ENCODE assay signal across 23 cellular contexts in genomic region chr3:126211569-126211968, GRCh38. TPM values are rescaled to one million over a fixed set of nuclear protein-coding genes. Genes with fewer than 3 reads are reported as not detected.
A peak's percentile ranks its signal among the peaks of the same experiment; 100 is the strongest.
DNase-seq lines count a peak whose midpoint lies in the region; TF ChIP-seq lines count a peak whose summit lies in the region.
"Had no signal": no experiment of that assay in that cellular context is flagged by ENCODE, and none has a peak within 500 bp of the region (broad histone marks: within the 10 kb centered on the region; RNA-seq: fewer than 3 reads in every experiment).

No MANE protein-coding gene starts in this region.

- no peak overlapping the region for H3T11ph ChIP-seq in H9 (ENCODE audit: low read length)

- H4K8ac ChIP-seq in H9 (replicated peaks; ENCODE audit: insufficient read length, low read depth, low read length): no peak overlapping the region
- H4K8ac ChIP-seq in neuronal stem cell (ENCODE audit: low read depth, low read length): no peak overlapping the region

- H3K4ac ChIP-seq in H9 (ENCODE audit: low read depth, low read length) (no peak overlapping the region), neuronal stem cell (ENCODE audit: low read length) (no peak overlapping the region)

- intact Hi-C loops in Caco-2 (cut with micrococcal nuclease; ENCODE audit: unreplicated experiment): loop anchor here (10.0 kb wide), 1 partner anchor 77 kb away; no protein-coding TSS in a partner anchor
- intact Hi-C loops in esophagus squamous epithelium (cut with DNase I): no loop called here

- H3K23ac ChIP-seq in H9 (ENCODE audit: insufficient read length, low read depth, low read length) (no peak overlapping the region), neuronal stem cell (ENCODE audit: low read depth, low read length, poor library complexity) (no peak overlapping the region)

- H3K18ac ChIP-seq in H9 (ENCODE audit: insufficient read length, low read depth, low read length) (no peak overlapping the region), neuronal stem cell (ENCODE audit: low read length) (peak overlapping the region; percentile 24)

- peaks cover 2% of the 10 kb centered on the region for H3K27me3 Mint-ChIP-seq in Caco-2 (ENCODE audit: insufficient read depth, unreplicated experiment)
- H3K27me3 Mint-ChIP-seq in H9 (ENCODE audit: low read depth): peaks cover 74% of the 10 kb centered on the region
- peaks cover 72% of the 10 kb centered on the region for H3K27me3 Mint-ChIP-seq in activated naive CD4-positive, alpha-beta T cell treated with anti-CD3 and anti-CD28 coated beads, Interleukin-2, amount 10 ng/mL, durations not matched to agents 7 days and 5 days

- H2BK20ac ChIP-seq in H9 (ENCODE audit: low read depth, low read length, poor library complexity, severe bottlenecking): no peak overlapping the region

- BruUV-seq in Caco-2 (replicated peaks; lab: Mats Ljungman, UMichigan): no TSS peak

- H3K79me1 ChIP-seq in H9 (ENCODE audit: insufficient read depth, low read depth, low read length, poor library complexity, severe bottlenecking) (no peaks in the 10 kb centered on the region), neuronal stem cell (ENCODE audit: low read depth, low read length) (no peaks in the 10 kb centered on the region)

- H3K27ac ChIP-seq in H9 (ENCODE audit: insufficient read length, low read depth, low read length) (no peak overlapping the region), neuronal stem cell (replicated peaks; ENCODE audit: low read length) (no peak overlapping the region), esophagus squamous epithelium (no peak overlapping the region)
- H3K27ac ChIP-seq: neutrophil had no signal

- no peak overlapping the region for H2BK12ac ChIP-seq in H9 (ENCODE audit: insufficient read length, low read depth, low read length)
- H2BK12ac ChIP-seq in neuronal stem cell (ENCODE audit: low read length): no peak overlapping the region

- H3K27ac Mint-ChIP-seq in Caco-2 (ENCODE audit: unreplicated experiment) (no peak overlapping the region), H9 (no peak overlapping the region)
- H3K27ac Mint-ChIP-seq in activated naive CD4-positive, alpha-beta T cell treated with anti-CD3 and anti-CD28 coated beads, Interleukin-2, amount 10 ng/mL, durations not matched to agents 7 days and 5 days: no peak overlapping the region
- H3K27ac Mint-ChIP-seq: activated naive CD4-positive, alpha-beta T cell treated with anti-CD3 and anti-CD28 coated beads, Interleukin-2, amount 50 U/mL, for 72 hours; activated T-helper 1 cell treated with anti-CD3 and anti-CD28 coated beads, Interleukin-12 subunit alpha, Interleukin-12 subunit beta, Interleukin-2, Interleukin-4 antibody, amounts not matched to agents 30 ng/mL and 10 ng/mL and 1 ng/mL, durations not matched to agents 14 hours and 24 hours and 36 hours; WTC11 had no signal

- H3K9ac ChIP-seq in H9 (ENCODE audit: extremely low read depth, insufficient read length, low read length): no peak overlapping the region
- no peak overlapping the region for H3K9ac ChIP-seq in neuronal stem cell (ENCODE audit: low read depth, low read length, poor library complexity)

- H2BK120ac ChIP-seq in H9 (ENCODE audit: low read depth, low read length, poor library complexity, severe bottlenecking) (no peak overlapping the region), neuronal stem cell (ENCODE audit: low read depth, low read length) (no peak overlapping the region)

- CTCF ChIA-PET in Caco-2 (lab: Charles Lee): no interaction called here
- CTCF ChIA-PET in activated naive CD4-positive, alpha-beta T cell treated with anti-CD3 and anti-CD28 coated beads, Interleukin-2, amount 10 ng/mL, durations not matched to agents 7 days and 5 days (lab: Charles Lee): no interaction called here

- POLR2A ChIA-PET in Caco-2 (lab: Charles Lee): interaction anchor here (0.6 kb wide), 1 partner anchor 1207 kb away, joined by 9 read pairs; no protein-coding TSS in a partner anchor

- TF ChIP-seq POLR2A in esophagus squamous epithelium (IDR thresholded peaks at IDR 0.05): no peak

- no peak overlapping the region for H3K4me3 ChIP-seq in Caco-2 (ENCODE audit: low read depth, low read length)
- no peak overlapping the region for H3K4me3 ChIP-seq in choroid plexus epithelial cell (ENCODE audit: low read depth, low read length)
- no peak overlapping the region for H3K4me3 ChIP-seq in neuronal stem cell (ENCODE audit: low read length in 2 of 2)
- H3K4me3 ChIP-seq in H7 (ENCODE audit: insufficient read depth, low read depth, low read length): no peak overlapping the region
- H3K4me3 ChIP-seq in esophagus squamous epithelium: no peak overlapping the region
- H3K4me3 ChIP-seq: ascending aorta, mucosa of descending colon had no signal

- H3K4me1 ChIP-seq in Caco-2 (peaks cover 3% of the 10 kb centered on the region; the same call in 1 of the 2 replicates), H9 (ENCODE audit: insufficient read depth, low read length) (no peaks in the 10 kb centered on the region; the same call in 1 of the 2 replicates), neuronal stem cell (ENCODE audit: control insufficient read depth in 2 of 2, insufficient read depth in 1 of 2, low read depth in 1 of 2, low read length in 2 of 2) (peaks cover 4 to 6% of the 10 kb centered on the region in 2 donors), esophagus squamous epithelium (peaks cover 12 to 41% (median 15%) of the 10 kb centered on the region in 3 donors)

- H3K4me2 ChIP-seq in H9 (ENCODE audit: insufficient read depth, insufficient read length, low read length): no peak overlapping the region
- H3K4me2 ChIP-seq in neuronal stem cell (ENCODE audit: insufficient read depth, low read length, poor library complexity, severe bottlenecking): no peak overlapping the region

- H3K23me2 ChIP-seq in H9 (ENCODE audit: insufficient read length, low read depth, low read length, poor library complexity, severe bottlenecking): peaks cover 8% of the 10 kb centered on the region

- H2AFZ ChIP-seq in H9 (ENCODE audit: low read length) (no peak overlapping the region), neuronal stem cell (ENCODE audit: low read length) (no peak overlapping the region)

- H3K36me3 ChIP-seq in Caco-2 (ENCODE audit: control insufficient read depth, insufficient read depth, low read length): no peaks in the 10 kb centered on the region
- no peaks in the 10 kb centered on the region for H3K36me3 ChIP-seq in neuronal stem cell (replicated peaks in 1 of 2; ENCODE audit: control insufficient read depth in 2 of 2, insufficient read depth in 2 of 2, low read length in 2 of 2)
- H3K36me3 ChIP-seq in H7 (replicated peaks; ENCODE audit: control insufficient read depth, insufficient read depth, low read length): no peaks in the 10 kb centered on the region
- H3K36me3 ChIP-seq in esophagus squamous epithelium: no peaks in the 10 kb centered on the region
- H3K36me3 ChIP-seq: ascending aorta, neutrophil had no signal

- H3K36me3 Mint-ChIP-seq in Caco-2 (ENCODE audit: insufficient read depth, unreplicated experiment) (no peaks in the 10 kb centered on the region), H9 (ENCODE audit: insufficient read depth in 1 of 3, low read depth in 3 of 3) (peaks cover 0 to 3% (median 0%) of the 10 kb centered on the region in 3 experiments; a peak in 2 of 7 replicates)
- H3K36me3 Mint-ChIP-seq in activated naive CD4-positive, alpha-beta T cell treated with anti-CD3 and anti-CD28 coated beads, Interleukin-2, amount 10 ng/mL, durations not matched to agents 7 days and 5 days: no peaks in the 10 kb centered on the region
- H3K36me3 Mint-ChIP-seq: activated naive CD4-positive, alpha-beta T cell treated with anti-CD3 and anti-CD28 coated beads, Interleukin-2, amount 50 U/mL, for 72 hours; WTC11 had no signal

- peak overlapping the region; percentile 81 for H3K4me3 Mint-ChIP-seq in Caco-2 (ENCODE audit: unreplicated experiment)
- peak overlapping the region; percentile 22 to 62; a peak in 2 of 5 replicates for H3K4me3 Mint-ChIP-seq in H9
- no peak overlapping the region for H3K4me3 Mint-ChIP-seq in activated naive CD4-positive, alpha-beta T cell treated with anti-CD3 and anti-CD28 coated beads, Interleukin-2, amount 10 ng/mL, durations not matched to agents 7 days and 5 days
- H3K4me3 Mint-ChIP-seq: activated T-helper 1 cell treated with anti-CD3 and anti-CD28 coated beads, Interleukin-12 subunit alpha, Interleukin-12 subunit beta, Interleukin-2, Interleukin-4 antibody, amounts not matched to agents 30 ng/mL and 10 ng/mL and 1 ng/mL, durations not matched to agents 14 hours and 24 hours and 36 hours had no signal

- H4K91ac ChIP-seq in H9 (ENCODE audit: insufficient read length, low read depth, low read length) (no peak overlapping the region), neuronal stem cell (ENCODE audit: low read depth, low read length, poor library complexity) (no peak overlapping the region)

- H3K9me3 Mint-ChIP-seq in Caco-2 (ENCODE audit: unreplicated experiment) (no peaks in the 10 kb centered on the region), H9 (peaks cover 2 to 3% of the 10 kb centered on the region in 2 experiments; a peak in 3 of 5 replicates)
- H3K9me3 Mint-ChIP-seq in activated naive CD4-positive, alpha-beta T cell treated with anti-CD3 and anti-CD28 coated beads, Interleukin-2, amount 10 ng/mL, durations not matched to agents 7 days and 5 days: no peaks in the 10 kb centered on the region
- H3K9me3 Mint-ChIP-seq: activated naive CD4-positive, alpha-beta T cell treated with anti-CD3 and anti-CD28 coated beads, Interleukin-2, amount 50 U/mL, for 72 hours; activated T-helper 1 cell treated with anti-CD3 and anti-CD28 coated beads, Interleukin-12 subunit alpha, Interleukin-12 subunit beta, Interleukin-2, Interleukin-4 antibody, amounts not matched to agents 30 ng/mL and 10 ng/mL and 1 ng/mL, durations not matched to agents 14 hours and 24 hours and 36 hours had no signal

- H4K20me1 ChIP-seq in H9 (ENCODE audit: control insufficient read depth, insufficient read depth, insufficient read length): no peaks in the 10 kb centered on the region

- TF ChIP-seq CTCF in Caco-2 (IDR thresholded peaks at IDR 0.05; ENCODE audit: insufficient read depth in 1 of 2, low read depth in 1 of 2, low read length in 1 of 2, severe bottlenecking in 1 of 2, unreplicated experiment in 1 of 2): no peak
- no peak for TF ChIP-seq CTCF in H9 (conservative IDR thresholded peaks at IDR 0.05)
- TF ChIP-seq CTCF in choroid plexus epithelial cell (conservative IDR thresholded peaks at IDR 0.05; ENCODE audit: low read depth, low read length): no peak
- TF ChIP-seq CTCF in esophagus squamous epithelium (IDR thresholded peaks at IDR 0.05): no peak

- H2AK5ac ChIP-seq in H9 (ENCODE audit: insufficient read length, low read length) (no peak overlapping the region), neuronal stem cell (ENCODE audit: low read depth, low read length) (peak overlapping the region; percentile 27)

- H3K4me1 Mint-ChIP-seq in Caco-2 (ENCODE audit: low read depth, unreplicated experiment) (peaks cover 13% of the 10 kb centered on the region), H9 (peaks cover 17 to 18% of the 10 kb centered on the region in 2 experiments)
- peaks cover 4% of the 10 kb centered on the region for H3K4me1 Mint-ChIP-seq in activated naive CD4-positive, alpha-beta T cell treated with anti-CD3 and anti-CD28 coated beads, Interleukin-2, amount 10 ng/mL, durations not matched to agents 7 days and 5 days

- H3K56ac ChIP-seq in H9 (ENCODE audit: insufficient read length, low read depth, low read length): no peak overlapping the region

- H3K9me3 ChIP-seq in Caco-2 (no peaks in the 10 kb centered on the region), H9 (ENCODE audit: control insufficient read depth, low read depth, low read length) (no peaks in the 10 kb centered on the region), neuronal stem cell (replicated peaks in 1 of 2; ENCODE audit: control insufficient read depth in 2 of 2, insufficient read depth in 1 of 2, low read depth in 1 of 2, low read length in 2 of 2) (peaks cover 0 to 3% of the 10 kb centered on the region in 2 donors), esophagus squamous epithelium (no peaks in the 10 kb centered on the region)
- H3K9me3 ChIP-seq: ascending aorta, mucosa of descending colon, neutrophil had no signal

- DNase-seq in Caco-2: no peak
- no peak for DNase-seq in H9
- DNase-seq in choroid plexus epithelial cell (ENCODE audit: low read depth): peak; percentile 2
- no peak for DNase-seq in neuronal stem cell (ENCODE audit: low spot score)
- DNase-seq in activated naive CD4-positive, alpha-beta T cell treated with anti-CD3 and anti-CD28 coated beads, Interleukin-2, amount 10 ng/mL, durations not matched to agents 7 days and 5 days: no peak
- DNase-seq in H7: no peak
- no peak for DNase-seq in esophagus squamous epithelium (lab: John Stamatoyannopoulos, UW)
- DNase-seq: activated CD4-positive, alpha-beta T cell treated with anti-CD3 and anti-CD28 coated beads, Interleukin-2, amount 50 U/mL, for 4 hours; C1 segment of cervical spinal cord; caudate nucleus; dermis blood vessel endothelial cell; mucosa of descending colon; NCI-H1694 treated with DMSO at 0.1 percent for 48 hours; NCI-H2227 treated with DMSO at 0.1 percent for 48 hours; NCI-H774; OCI-M1; SHP77; T1000 had no signal

- H3K14ac ChIP-seq in H9 (ENCODE audit: insufficient read depth, low read length) (no peak overlapping the region), neuronal stem cell (ENCODE audit: low read length) (no peak overlapping the region)

- no CpG with 5 or more reads among the region's 7 CpGs for WGBS in H9 (ENCODE audit: extremely low coverage, insufficient read length, low lambda C conversion rate)
- no CpG with 5 or more reads among the region's 7 CpGs for WGBS in neuronal stem cell (ENCODE audit: extremely low coverage in 2 of 2, insufficient read length in 2 of 2, insufficient replicate concordance in 1 of 2), 2 donors
- 84 to 86% methylated on average over 7 of the region's 7 CpGs for WGBS in esophagus squamous epithelium, 2 donors

- H3K27me3 ChIP-seq in Caco-2 (replicated peaks; ENCODE audit: control insufficient read depth, insufficient read depth, low read length) (no peaks in the 10 kb centered on the region), H9 (ENCODE audit: insufficient read depth, low read length) (no peaks in the 10 kb centered on the region; the same call in 1 of the 2 replicates), neuronal stem cell (ENCODE audit: control insufficient read depth in 3 of 3, insufficient read depth in 3 of 3, low read depth in 1 of 3, low read length in 3 of 3) (peaks cover 0 to 14% (median 0%) of the 10 kb centered on the region in 3 experiments), H7 (ENCODE audit: control insufficient read depth, insufficient read depth, low read length) (peaks cover 21% of the 10 kb centered on the region), esophagus squamous epithelium (peaks cover 0 to 54% (median 0%) of the 10 kb centered on the region in 4 donors)
- H3K27me3 ChIP-seq: ascending aorta had no signal

- no peak overlapping the region for H4K5ac ChIP-seq in H9 (ENCODE audit: insufficient read length, low read depth, low read length)

- no peaks in the 10 kb centered on the region for H3K79me2 ChIP-seq in H9 (ENCODE audit: insufficient read depth, low read length)

- H2BK5ac ChIP-seq in H9 (ENCODE audit: insufficient read length, low read length): no peak overlapping the region
- H2BK5ac ChIP-seq in neuronal stem cell (ENCODE audit: low read length): no peak overlapping the region

- no peak overlapping the region for H2BK15ac ChIP-seq in H9 (ENCODE audit: low read depth, low read length)
- no peak overlapping the region for H2BK15ac ChIP-seq in neuronal stem cell (ENCODE audit: low read length)

RNA-seq across cellular contexts. Expression of gene ALDH1L1, which starts 31.2 kb away (rescaled TPM):
- total RNA-seq in Caco-2 (2022): 0.07 and 0.41 TPM in 2 replicates
- 0.68 and 0.90 TPM in 2 replicates for total RNA-seq in H9 (2021)
- polyA plus RNA-seq in neuronal stem cell (2013, experiment 1 of 2): 0.57 TPM
- 0.60 TPM for polyA plus RNA-seq in neuronal stem cell (2013, experiment 2 of 2)
- 0.15 and 0.28 TPM in 2 replicates for total RNA-seq in H7 (2014; rRNA removed; shearing (Covaris generic))
- 10 to 100 TPM in 1 of 4 donors, 1 to 10 TPM in 3; 1.6 to 19.3 (median 4.4) TPM for total RNA-seq in esophagus squamous epithelium
- total RNA-seq: activated T-helper 1 cell treated with anti-CD3 and anti-CD28 coated beads, Interleukin-12 subunit alpha, Interleukin-12 subunit beta, Interleukin-2, Interleukin-4 antibody, amounts not matched to agents 30 ng/mL and 10 ng/mL and 1 ng/mL, durations not matched to agents 14 hours and 24 hours and 36 hours; dermis blood vessel endothelial cell had no signal
